Comparison of ENCODE assay signal across 2 cellular contexts in the genomic region with DNA sequence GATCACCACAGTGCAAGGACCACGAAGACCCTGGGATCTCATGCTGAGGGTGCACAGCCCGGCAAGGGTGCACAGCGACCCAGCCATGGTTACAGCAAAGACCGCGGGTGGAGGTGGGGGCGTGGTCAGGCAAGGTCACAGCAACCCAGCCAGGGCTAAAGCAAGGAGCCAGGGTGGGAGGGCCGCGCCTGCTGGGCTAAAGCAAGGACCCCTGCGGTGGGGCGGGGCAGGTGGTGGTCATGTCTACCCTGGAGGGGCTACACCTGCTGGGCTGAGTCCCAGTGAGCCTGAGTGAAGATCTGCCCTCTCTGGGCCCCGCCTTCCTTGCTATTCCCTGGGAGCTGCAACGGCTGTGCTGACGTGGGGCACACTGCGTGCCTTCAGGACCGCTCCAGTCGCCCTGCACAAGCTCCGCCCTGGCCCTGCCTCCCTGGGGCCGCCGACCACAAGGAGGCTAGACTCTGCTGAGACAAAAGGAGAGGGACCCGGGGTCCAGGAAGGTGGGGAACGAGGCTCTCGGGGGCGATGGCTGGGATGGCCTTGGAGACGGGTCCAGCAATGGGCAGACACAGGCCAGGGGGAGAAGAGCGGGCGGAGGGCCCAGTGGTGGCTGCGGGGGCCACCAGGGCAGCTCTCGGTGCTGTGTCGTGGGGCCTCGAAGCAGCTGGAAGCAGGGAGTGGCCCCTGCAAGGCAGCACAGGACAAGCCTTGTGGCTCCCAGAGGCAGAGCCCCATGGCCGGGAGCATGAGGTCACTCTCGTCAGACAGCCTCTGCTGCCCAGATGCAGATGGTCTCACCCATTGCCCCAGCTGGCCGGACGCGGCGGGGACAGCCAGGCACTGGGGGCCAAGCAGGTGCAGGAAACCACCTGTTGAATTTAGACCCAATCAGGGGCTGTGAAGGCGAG.
TF ChIP-seq lines count a peak whose summit lies in the region.

No MANE protein-coding gene starts in this region.

TF ChIP-seq in HCT116, 20 proteins besides CTCF, POLR2A, EP300 and RAD21:
- TF ChIP-seq, protein P1, sequence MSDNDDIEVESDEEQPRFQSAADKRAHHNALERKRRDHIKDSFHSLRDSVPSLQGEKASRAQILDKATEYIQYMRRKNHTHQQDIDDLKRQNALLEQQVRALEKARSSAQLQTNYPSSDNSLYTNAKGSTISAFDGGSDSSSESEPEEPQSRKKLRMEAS (IDR thresholded peaks at IDR 0.05) = no peak
- TF ChIP-seq JUND (IDR thresholded peaks at IDR 0.05) (no peak), EZH2 (IDR thresholded peaks at IDR 0.05) (no peak), ZFX (IDR thresholded peaks at IDR 0.05) (no peak)
- TF ChIP-seq, protein P2, sequence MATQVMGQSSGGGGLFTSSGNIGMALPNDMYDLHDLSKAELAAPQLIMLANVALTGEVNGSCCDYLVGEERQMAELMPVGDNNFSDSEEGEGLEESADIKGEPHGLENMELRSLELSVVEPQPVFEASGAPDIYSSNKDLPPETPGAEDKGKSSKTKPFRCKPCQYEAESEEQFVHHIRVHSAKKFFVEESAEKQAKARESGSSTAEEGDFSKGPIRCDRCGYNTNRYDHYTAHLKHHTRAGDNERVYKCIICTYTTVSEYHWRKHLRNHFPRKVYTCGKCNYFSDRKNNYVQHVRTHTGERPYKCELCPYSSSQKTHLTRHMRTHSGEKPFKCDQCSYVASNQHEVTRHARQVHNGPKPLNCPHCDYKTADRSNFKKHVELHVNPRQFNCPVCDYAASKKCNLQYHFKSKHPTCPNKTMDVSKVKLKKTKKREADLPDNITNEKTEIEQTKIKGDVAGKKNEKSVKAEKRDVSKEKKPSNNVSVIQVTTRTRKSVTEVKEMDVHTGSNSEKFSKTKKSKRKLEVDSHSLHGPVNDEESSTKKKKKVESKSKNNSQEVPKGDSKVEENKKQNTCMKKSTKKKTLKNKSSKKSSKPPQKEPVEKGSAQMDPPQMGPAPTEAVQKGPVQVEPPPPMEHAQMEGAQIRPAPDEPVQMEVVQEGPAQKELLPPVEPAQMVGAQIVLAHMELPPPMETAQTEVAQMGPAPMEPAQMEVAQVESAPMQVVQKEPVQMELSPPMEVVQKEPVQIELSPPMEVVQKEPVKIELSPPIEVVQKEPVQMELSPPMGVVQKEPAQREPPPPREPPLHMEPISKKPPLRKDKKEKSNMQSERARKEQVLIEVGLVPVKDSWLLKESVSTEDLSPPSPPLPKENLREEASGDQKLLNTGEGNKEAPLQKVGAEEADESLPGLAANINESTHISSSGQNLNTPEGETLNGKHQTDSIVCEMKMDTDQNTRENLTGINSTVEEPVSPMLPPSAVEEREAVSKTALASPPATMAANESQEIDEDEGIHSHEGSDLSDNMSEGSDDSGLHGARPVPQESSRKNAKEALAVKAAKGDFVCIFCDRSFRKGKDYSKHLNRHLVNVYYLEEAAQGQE (IDR thresholded peaks at IDR 0.05; ENCODE audit: low read depth) = no peak
- TF ChIP-seq, protein P3, sequence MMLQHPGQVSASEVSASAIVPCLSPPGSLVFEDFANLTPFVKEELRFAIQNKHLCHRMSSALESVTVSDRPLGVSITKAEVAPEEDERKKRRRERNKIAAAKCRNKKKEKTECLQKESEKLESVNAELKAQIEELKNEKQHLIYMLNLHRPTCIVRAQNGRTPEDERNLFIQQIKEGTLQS (IDR thresholded peaks at IDR 0.05) = no peak

TF ChIP-seq in SK-N-SH treated with all-trans-retinoic acid at 6 μM for 48 hours, 23 proteins besides CTCF, POLR2A, EP300 and RAD21:
- TF ChIP-seq ZC3H10 (CRISPR knock-in tag; IDR thresholded peaks at IDR 0.05) (no peak), ARNTL (CRISPR knock-in tag; IDR thresholded peaks at IDR 0.05; ENCODE audit: borderline replicate concordance, low read depth) (no peak), TOX (CRISPR knock-in tag; IDR thresholded peaks at IDR 0.05; ENCODE audit: borderline replicate concordance) (no peak), PPARA (CRISPR knock-in tag; IDR thresholded peaks at IDR 0.05; ENCODE audit: borderline replicate concordance) (no peak), SNAI2 (CRISPR knock-in tag; IDR thresholded peaks at IDR 0.05) (no peak), ZNF565 (CRISPR knock-in tag; conservative IDR thresholded peaks at IDR 0.05; ENCODE audit: low read depth) (no peak), RARB (CRISPR knock-in tag; IDR thresholded peaks at IDR 0.05) (no peak), BACH2 (CRISPR knock-in tag; IDR thresholded peaks at IDR 0.05; ENCODE audit: borderline replicate concordance) (no peak), CSDC2 (CRISPR knock-in tag; IDR thresholded peaks at IDR 0.05) (no peak), ZNF8 (CRISPR knock-in tag; IDR thresholded peaks at IDR 0.05) (no peak), ISL1 (CRISPR knock-in tag; IDR thresholded peaks at IDR 0.05) (no peak)
- TF ChIP-seq, protein P4, sequence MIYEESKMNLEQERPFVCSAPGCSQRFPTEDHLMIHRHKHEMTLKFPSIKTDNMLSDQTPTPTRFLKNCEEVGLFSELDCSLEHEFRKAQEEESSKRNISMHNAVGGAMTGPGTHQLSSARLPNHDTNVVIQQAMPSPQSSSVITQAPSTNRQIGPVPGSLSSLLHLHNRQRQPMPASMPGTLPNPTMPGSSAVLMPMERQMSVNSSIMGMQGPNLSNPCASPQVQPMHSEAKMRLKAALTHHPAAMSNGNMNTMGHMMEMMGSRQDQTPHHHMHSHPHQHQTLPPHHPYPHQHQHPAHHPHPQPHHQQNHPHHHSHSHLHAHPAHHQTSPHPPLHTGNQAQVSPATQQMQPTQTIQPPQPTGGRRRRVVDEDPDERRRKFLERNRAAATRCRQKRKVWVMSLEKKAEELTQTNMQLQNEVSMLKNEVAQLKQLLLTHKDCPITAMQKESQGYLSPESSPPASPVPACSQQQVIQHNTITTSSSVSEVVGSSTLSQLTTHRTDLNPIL (CRISPR knock-in tag; IDR thresholded peaks at IDR 0.05; ENCODE audit: low read depth) = no peak
- TF ChIP-seq, protein P5, sequence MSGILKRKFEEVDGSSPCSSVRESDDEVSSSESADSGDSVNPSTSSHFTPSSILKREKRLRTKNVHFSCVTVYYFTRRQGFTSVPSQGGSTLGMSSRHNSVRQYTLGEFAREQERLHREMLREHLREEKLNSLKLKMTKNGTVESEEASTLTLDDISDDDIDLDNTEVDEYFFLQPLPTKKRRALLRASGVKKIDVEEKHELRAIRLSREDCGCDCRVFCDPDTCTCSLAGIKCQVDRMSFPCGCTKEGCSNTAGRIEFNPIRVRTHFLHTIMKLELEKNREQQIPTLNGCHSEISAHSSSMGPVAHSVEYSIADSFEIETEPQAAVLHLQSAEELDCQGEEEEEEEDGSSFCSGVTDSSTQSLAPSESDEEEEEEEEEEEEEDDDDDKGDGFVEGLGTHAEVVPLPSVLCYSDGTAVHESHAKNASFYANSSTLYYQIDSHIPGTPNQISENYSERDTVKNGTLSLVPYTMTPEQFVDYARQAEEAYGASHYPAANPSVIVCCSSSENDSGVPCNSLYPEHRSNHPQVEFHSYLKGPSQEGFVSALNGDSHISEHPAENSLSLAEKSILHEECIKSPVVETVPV (CRISPR knock-in tag; IDR thresholded peaks at IDR 0.05) = no peak
